ENCODE assay signal across 1 cellular context in the genomic region with DNA sequence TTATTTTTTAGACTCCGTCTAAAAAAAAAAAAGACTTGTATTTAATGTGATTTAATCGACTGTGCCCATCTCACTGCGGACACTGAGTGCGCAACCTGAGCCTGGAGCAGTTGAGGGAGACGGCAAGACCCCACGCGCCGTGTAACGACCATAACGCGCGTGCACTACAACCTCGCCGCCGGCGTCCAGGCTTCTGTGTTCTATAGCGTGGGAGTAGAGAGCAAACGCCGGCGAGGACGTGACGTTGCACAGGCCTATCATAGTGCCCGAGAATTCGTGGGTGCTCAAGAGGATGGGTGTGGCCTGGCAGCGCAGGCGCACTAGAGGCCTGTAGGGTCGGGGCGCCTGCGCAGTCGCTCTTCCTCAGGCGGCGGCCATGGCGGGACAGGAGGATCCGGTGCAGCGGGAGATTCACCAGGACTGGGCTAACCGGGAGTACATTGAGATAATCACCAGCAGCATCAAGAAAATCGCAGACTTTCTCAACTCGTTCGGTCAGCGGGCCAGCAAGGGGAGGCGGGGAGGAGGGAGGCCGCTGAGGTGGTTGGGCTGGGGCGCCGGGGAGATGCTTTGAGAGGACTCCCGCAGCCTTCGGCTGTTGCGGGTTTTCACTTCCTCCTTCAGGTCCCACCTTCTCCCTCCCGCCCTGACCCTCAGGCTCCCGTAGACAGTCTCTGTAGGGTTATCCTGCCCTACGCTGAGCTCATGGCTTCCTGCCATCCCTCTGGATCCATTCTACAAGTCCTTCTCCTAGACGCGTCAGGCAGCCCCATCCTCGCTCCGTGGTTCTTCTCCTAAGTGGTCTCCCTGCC.
A peak's percentile ranks its signal among the peaks of the same experiment; 100 is the strongest.
TF ChIP-seq lines count a peak whose summit lies in the region.

A gene (plus strand): TSS at position 350 of the 812 bp plus-strand sequence. CDS start 27 bp downstream, at position 377.

TF ChIP-seq in GM12878, 131 proteins besides CTCF, POLR2A, EP300 and RAD21 (continued from another document and continues in another):
- TF ChIP-seq, protein P1, sequence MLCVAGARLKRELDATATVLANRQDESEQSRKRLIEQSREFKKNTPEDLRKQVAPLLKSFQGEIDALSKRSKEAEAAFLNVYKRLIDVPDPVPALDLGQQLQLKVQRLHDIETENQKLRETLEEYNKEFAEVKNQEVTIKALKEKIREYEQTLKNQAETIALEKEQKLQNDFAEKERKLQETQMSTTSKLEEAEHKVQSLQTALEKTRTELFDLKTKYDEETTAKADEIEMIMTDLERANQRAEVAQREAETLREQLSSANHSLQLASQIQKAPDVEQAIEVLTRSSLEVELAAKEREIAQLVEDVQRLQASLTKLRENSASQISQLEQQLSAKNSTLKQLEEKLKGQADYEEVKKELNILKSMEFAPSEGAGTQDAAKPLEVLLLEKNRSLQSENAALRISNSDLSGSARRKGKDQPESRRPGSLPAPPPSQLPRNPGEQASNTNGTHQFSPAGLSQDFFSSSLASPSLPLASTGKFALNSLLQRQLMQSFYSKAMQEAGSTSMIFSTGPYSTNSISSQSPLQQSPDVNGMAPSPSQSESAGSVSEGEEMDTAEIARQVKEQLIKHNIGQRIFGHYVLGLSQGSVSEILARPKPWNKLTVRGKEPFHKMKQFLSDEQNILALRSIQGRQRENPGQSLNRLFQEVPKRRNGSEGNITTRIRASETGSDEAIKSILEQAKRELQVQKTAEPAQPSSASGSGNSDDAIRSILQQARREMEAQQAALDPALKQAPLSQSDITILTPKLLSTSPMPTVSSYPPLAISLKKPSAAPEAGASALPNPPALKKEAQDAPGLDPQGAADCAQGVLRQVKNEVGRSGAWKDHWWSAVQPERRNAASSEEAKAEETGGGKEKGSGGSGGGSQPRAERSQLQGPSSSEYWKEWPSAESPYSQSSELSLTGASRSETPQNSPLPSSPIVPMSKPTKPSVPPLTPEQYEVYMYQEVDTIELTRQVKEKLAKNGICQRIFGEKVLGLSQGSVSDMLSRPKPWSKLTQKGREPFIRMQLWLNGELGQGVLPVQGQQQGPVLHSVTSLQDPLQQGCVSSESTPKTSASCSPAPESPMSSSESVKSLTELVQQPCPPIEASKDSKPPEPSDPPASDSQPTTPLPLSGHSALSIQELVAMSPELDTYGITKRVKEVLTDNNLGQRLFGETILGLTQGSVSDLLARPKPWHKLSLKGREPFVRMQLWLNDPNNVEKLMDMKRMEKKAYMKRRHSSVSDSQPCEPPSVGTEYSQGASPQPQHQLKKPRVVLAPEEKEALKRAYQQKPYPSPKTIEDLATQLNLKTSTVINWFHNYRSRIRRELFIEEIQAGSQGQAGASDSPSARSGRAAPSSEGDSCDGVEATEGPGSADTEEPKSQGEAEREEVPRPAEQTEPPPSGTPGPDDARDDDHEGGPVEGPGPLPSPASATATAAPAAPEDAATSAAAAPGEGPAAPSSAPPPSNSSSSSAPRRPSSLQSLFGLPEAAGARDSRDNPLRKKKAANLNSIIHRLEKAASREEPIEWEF (IDR thresholded peaks at IDR 0.05; ENCODE audit: insufficient replicate concordance, low read depth, low read length): no peak
- peak; percentile 56 for TF ChIP-seq SP1 (IDR thresholded peaks at IDR 0.05; ENCODE audit: low read depth, low read length)
- no peak for TF ChIP-seq JUND (IDR thresholded peaks at IDR 0.05; ENCODE audit: low read depth, low read length)
- peak; percentile 95 for TF ChIP-seq YY1 (IDR thresholded peaks at IDR 0.05; ENCODE audit: low read depth, low read length)
- no peak for TF ChIP-seq SREBF1 (IDR thresholded peaks at IDR 0.05; ENCODE audit: low read length)
- TF ChIP-seq CREB1 (IDR thresholded peaks at IDR 0.05; ENCODE audit: low read depth): peak; percentile 92
- TF ChIP-seq, protein P2, sequence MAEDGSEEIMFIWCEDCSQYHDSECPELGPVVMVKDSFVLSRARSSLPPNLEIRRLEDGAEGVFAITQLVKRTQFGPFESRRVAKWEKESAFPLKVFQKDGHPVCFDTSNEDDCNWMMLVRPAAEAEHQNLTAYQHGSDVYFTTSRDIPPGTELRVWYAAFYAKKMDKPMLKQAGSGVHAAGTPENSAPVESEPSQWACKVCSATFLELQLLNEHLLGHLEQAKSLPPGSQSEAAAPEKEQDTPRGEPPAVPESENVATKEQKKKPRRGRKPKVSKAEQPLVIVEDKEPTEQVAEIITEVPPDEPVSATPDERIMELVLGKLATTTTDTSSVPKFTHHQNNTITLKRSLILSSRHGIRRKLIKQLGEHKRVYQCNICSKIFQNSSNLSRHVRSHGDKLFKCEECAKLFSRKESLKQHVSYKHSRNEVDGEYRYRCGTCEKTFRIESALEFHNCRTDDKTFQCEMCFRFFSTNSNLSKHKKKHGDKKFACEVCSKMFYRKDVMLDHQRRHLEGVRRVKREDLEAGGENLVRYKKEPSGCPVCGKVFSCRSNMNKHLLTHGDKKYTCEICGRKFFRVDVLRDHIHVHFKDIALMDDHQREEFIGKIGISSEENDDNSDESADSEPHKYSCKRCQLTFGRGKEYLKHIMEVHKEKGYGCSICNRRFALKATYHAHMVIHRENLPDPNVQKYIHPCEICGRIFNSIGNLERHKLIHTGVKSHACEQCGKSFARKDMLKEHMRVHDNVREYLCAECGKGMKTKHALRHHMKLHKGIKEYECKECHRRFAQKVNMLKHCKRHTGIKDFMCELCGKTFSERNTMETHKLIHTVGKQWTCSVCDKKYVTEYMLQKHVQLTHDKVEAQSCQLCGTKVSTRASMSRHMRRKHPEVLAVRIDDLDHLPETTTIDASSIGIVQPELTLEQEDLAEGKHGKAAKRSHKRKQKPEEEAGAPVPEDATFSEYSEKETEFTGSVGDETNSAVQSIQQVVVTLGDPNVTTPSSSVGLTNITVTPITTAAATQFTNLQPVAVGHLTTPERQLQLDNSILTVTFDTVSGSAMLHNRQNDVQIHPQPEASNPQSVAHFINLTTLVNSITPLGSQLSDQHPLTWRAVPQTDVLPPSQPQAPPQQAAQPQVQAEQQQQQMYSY (CRISPR knock-in tag; IDR thresholded peaks at IDR 0.05): no peak
- TF ChIP-seq CBX3 (IDR thresholded peaks at IDR 0.05; ENCODE audit: borderline replicate concordance, low read depth): no peak
- TF ChIP-seq ZNF207 (IDR thresholded peaks at IDR 0.05; ENCODE audit: borderline replicate concordance): peak; percentile 68; the same call in 1 of the 2 replicates
- TF ChIP-seq POLR2AphosphoS2 (IDR thresholded peaks at IDR 0.05; ENCODE audit: low read depth, low read length): 0 out of 2 replicates have a peak, but pooled peaks have one; percentile 69
- 0 out of 2 replicates have a peak, but pooled peaks have one; percentile 7 for TF ChIP-seq EED (IDR thresholded peaks at IDR 0.05; ENCODE audit: low read depth)
- TF ChIP-seq STAT3 (IDR thresholded peaks at IDR 0.05; ENCODE audit: low read depth, low read length): no peak
- TF ChIP-seq SPI1 (IDR thresholded peaks at IDR 0.05; ENCODE audit: borderline replicate concordance, insufficient read depth, low read depth, low read length): peak; percentile 93
- peak; percentile 93 for TF ChIP-seq MXI1 (IDR thresholded peaks at IDR 0.05; ENCODE audit: low read depth, low read length)
- peak; percentile 67 for TF ChIP-seq TAF1 (IDR thresholded peaks at IDR 0.05; ENCODE audit: borderline replicate concordance, low read depth, low read length)
- TF ChIP-seq, protein P3, sequence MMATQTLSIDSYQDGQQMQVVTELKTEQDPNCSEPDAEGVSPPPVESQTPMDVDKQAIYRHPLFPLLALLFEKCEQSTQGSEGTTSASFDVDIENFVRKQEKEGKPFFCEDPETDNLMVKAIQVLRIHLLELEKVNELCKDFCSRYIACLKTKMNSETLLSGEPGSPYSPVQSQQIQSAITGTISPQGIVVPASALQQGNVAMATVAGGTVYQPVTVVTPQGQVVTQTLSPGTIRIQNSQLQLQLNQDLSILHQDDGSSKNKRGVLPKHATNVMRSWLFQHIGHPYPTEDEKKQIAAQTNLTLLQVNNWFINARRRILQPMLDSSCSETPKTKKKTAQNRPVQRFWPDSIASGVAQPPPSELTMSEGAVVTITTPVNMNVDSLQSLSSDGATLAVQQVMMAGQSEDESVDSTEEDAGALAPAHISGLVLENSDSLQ (IDR thresholded peaks at IDR 0.05): 0 out of 2 replicates have a peak, but pooled peaks have one; percentile 47
- TF ChIP-seq, protein P4, sequence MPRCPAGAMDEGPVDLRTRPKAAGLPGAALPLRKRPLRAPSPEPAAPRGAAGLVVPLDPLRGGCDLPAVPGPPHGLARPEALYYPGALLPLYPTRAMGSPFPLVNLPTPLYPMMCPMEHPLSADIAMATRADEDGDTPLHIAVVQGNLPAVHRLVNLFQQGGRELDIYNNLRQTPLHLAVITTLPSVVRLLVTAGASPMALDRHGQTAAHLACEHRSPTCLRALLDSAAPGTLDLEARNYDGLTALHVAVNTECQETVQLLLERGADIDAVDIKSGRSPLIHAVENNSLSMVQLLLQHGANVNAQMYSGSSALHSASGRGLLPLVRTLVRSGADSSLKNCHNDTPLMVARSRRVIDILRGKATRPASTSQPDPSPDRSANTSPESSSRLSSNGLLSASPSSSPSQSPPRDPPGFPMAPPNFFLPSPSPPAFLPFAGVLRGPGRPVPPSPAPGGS (IDR thresholded peaks at IDR 0.05; ENCODE audit: borderline replicate concordance, insufficient read depth, low read depth, low read length, poor library complexity, severe bottlenecking): peak; percentile 25
- TF ChIP-seq CHD4 (IDR thresholded peaks at IDR 0.05): no peak
- no peak for TF ChIP-seq CBX5 (IDR thresholded peaks at IDR 0.05; ENCODE audit: low read depth)
- TF ChIP-seq CHD2 (IDR thresholded peaks at IDR 0.05; ENCODE audit: borderline replicate concordance, low read depth, low read length): peak; percentile 73
- peak; percentile 26; the same call in 1 of the 2 replicates for TF ChIP-seq MTA3 (IDR thresholded peaks at IDR 0.05; ENCODE audit: borderline replicate concordance, low read length)
- TF ChIP-seq NFXL1 (IDR thresholded peaks at IDR 0.05; ENCODE audit: borderline replicate concordance): no peak
- TF ChIP-seq, protein P5, sequence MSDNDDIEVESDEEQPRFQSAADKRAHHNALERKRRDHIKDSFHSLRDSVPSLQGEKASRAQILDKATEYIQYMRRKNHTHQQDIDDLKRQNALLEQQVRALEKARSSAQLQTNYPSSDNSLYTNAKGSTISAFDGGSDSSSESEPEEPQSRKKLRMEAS (IDR thresholded peaks at IDR 0.05; ENCODE audit: low read depth, low read length): peak; percentile 83
- no peak for TF ChIP-seq ZNF24 (IDR thresholded peaks at IDR 0.05)
- peak; percentile 67 for TF ChIP-seq RUNX3 (IDR thresholded peaks at IDR 0.05; ENCODE audit: low read length)
- peak; percentile 45; the same call in 1 of the 2 replicates for TF ChIP-seq HCFC1 (IDR thresholded peaks at IDR 0.05; ENCODE audit: low read length)
- peak; percentile 78; the same call in 1 of the 3 replicates for TF ChIP-seq POU2F2 (IDR thresholded peaks at IDR 0.05; ENCODE audit: borderline replicate concordance, low read depth, low read length)
- TF ChIP-seq, protein P6, sequence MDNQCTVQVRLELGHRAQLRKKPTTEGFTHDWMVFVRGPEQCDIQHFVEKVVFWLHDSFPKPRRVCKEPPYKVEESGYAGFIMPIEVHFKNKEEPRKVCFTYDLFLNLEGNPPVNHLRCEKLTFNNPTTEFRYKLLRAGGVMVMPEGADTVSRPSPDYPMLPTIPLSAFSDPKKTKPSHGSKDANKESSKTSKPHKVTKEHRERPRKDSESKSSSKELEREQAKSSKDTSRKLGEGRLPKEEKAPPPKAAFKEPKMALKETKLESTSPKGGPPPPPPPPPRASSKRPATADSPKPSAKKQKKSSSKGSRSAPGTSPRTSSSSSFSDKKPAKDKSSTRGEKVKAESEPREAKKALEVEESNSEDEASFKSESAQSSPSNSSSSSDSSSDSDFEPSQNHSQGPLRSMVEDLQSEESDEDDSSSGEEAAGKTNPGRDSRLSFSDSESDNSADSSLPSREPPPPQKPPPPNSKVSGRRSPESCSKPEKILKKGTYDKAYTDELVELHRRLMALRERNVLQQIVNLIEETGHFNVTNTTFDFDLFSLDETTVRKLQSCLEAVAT (IDR thresholded peaks at IDR 0.05): 0 out of 2 replicates have a peak, but pooled peaks have one; percentile 60
- peak in 1 of 2 experiments; percentile 55; a peak in 2 of 4 replicates for TF ChIP-seq IKZF2 (IDR thresholded peaks at IDR 0.05)
- no peak for TF ChIP-seq ZBED1 (IDR thresholded peaks at IDR 0.05; ENCODE audit: borderline replicate concordance)
- TF ChIP-seq HDGF (IDR thresholded peaks at IDR 0.05): 0 out of 2 replicates have a peak, but pooled peaks have one; percentile 10
- TF ChIP-seq, protein P7, sequence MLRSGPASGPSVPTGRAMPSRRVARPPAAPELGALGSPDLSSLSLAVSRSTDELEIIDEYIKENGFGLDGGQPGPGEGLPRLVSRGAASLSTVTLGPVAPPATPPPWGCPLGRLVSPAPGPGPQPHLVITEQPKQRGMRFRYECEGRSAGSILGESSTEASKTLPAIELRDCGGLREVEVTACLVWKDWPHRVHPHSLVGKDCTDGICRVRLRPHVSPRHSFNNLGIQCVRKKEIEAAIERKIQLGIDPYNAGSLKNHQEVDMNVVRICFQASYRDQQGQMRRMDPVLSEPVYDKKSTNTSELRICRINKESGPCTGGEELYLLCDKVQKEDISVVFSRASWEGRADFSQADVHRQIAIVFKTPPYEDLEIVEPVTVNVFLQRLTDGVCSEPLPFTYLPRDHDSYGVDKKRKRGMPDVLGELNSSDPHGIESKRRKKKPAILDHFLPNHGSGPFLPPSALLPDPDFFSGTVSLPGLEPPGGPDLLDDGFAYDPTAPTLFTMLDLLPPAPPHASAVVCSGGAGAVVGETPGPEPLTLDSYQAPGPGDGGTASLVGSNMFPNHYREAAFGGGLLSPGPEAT (IDR thresholded peaks at IDR 0.05; ENCODE audit: low read depth): peak; percentile 66; the same call in 1 of the 2 replicates
- no peak for TF ChIP-seq SRF (IDR thresholded peaks at IDR 0.05; ENCODE audit: low read depth in 2 of 2, low read length in 2 of 2)
- TF ChIP-seq RFX5 (IDR thresholded peaks at IDR 0.05; ENCODE audit: low read depth, low read length): peak; percentile 64; the same call in 1 of the 2 replicates
- peak; percentile 79; the same call in 1 of the 2 replicates for TF ChIP-seq STAT1 (conservative IDR thresholded peaks at IDR 0.05)
- TF ChIP-seq RBBP5 (conservative IDR thresholded peaks at IDR 0.05): no peak
- TF ChIP-seq POLR2AphosphoS5 (IDR thresholded peaks at IDR 0.05; ENCODE audit: low read length): peak; percentile 95
